ENCODE assay signal across 1 cellular context in genomic region chr4:68366600-68366999, GRCh38.
TF ChIP-seq lines count a peak whose summit lies in the region.

No MANE protein-coding gene starts in this region.

TF ChIP-seq in H1, 55 proteins besides CTCF, POLR2A, EP300 and RAD21 (continued from another document):
- TF ChIP-seq SAP30 (IDR thresholded peaks at IDR 0.05; ENCODE audit: insufficient read depth, insufficient replicate concordance, low read length) = no peak
- no peak for TF ChIP-seq SRF (IDR thresholded peaks at IDR 0.05; ENCODE audit: low read depth, low read length)
- no peak for TF ChIP-seq RFX5 (IDR thresholded peaks at IDR 0.05; ENCODE audit: borderline replicate concordance, low read depth, low read length)
- no peak for TF ChIP-seq BRCA1 (IDR thresholded peaks at IDR 0.05; ENCODE audit: low read depth, low read length)
- TF ChIP-seq ASH2L (IDR thresholded peaks at IDR 0.05; ENCODE audit: low read length) = no peak
- TF ChIP-seq, protein P1, sequence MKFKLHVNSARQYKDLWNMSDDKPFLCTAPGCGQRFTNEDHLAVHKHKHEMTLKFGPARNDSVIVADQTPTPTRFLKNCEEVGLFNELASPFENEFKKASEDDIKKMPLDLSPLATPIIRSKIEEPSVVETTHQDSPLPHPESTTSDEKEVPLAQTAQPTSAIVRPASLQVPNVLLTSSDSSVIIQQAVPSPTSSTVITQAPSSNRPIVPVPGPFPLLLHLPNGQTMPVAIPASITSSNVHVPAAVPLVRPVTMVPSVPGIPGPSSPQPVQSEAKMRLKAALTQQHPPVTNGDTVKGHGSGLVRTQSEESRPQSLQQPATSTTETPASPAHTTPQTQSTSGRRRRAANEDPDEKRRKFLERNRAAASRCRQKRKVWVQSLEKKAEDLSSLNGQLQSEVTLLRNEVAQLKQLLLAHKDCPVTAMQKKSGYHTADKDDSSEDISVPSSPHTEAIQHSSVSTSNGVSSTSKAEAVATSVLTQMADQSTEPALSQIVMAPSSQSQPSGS (IDR thresholded peaks at IDR 0.05; ENCODE audit: low read length) = no peak
- no peak for TF ChIP-seq SP2 (IDR thresholded peaks at IDR 0.05; ENCODE audit: low read length)
